In genomic region chr2:171433763-171434670, GRCh38 we compare ENCODE assay signal across 1 cellular context.
TF ChIP-seq lines count a peak whose summit lies in the region.

A gene with protein sequence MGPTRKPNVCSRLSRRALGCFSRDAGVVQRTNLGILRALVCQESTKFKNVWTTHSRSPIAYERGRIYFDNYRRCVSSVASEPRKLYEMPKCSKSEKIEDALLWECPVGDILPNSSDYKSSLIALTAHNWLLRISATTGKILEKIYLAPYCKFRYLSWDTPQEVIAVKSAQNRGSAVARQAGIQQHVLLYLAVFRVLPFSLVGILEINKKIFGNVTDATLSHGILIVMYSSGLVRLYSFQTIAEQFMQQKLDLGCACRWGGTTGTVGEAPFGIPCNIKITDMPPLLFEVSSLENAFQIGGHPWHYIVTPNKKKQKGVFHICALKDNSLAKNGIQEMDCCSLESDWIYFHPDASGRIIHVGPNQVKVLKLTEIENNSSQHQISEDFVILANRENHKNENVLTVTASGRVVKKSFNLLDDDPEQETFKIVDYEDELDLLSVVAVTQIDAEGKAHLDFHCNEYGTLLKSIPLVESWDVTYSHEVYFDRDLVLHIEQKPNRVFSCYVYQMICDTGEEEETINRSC (plus strand): TSS chr2:171434226. CDS start chr2:171434578, 352 bp downstream.
Gene METTL8 (minus strand): TSS chr2:171433990. CDS start chr2:171392185, 41,805 bp downstream.

TF ChIP-seq in Ishikawa, 13 proteins besides CTCF, POLR2A, EP300 and RAD21 (continued from another document):
- TF ChIP-seq, protein P1, sequence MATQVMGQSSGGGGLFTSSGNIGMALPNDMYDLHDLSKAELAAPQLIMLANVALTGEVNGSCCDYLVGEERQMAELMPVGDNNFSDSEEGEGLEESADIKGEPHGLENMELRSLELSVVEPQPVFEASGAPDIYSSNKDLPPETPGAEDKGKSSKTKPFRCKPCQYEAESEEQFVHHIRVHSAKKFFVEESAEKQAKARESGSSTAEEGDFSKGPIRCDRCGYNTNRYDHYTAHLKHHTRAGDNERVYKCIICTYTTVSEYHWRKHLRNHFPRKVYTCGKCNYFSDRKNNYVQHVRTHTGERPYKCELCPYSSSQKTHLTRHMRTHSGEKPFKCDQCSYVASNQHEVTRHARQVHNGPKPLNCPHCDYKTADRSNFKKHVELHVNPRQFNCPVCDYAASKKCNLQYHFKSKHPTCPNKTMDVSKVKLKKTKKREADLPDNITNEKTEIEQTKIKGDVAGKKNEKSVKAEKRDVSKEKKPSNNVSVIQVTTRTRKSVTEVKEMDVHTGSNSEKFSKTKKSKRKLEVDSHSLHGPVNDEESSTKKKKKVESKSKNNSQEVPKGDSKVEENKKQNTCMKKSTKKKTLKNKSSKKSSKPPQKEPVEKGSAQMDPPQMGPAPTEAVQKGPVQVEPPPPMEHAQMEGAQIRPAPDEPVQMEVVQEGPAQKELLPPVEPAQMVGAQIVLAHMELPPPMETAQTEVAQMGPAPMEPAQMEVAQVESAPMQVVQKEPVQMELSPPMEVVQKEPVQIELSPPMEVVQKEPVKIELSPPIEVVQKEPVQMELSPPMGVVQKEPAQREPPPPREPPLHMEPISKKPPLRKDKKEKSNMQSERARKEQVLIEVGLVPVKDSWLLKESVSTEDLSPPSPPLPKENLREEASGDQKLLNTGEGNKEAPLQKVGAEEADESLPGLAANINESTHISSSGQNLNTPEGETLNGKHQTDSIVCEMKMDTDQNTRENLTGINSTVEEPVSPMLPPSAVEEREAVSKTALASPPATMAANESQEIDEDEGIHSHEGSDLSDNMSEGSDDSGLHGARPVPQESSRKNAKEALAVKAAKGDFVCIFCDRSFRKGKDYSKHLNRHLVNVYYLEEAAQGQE (IDR thresholded peaks at IDR 0.05; ENCODE audit: low read depth): no peak
- TF ChIP-seq YY1 (IDR thresholded peaks at IDR 0.05; ENCODE audit: low read depth) (peak; percentile 43; the same call in 1 of the 2 replicates), CEBPB (IDR thresholded peaks at IDR 0.05) (no peak)
